In the genomic region with DNA sequence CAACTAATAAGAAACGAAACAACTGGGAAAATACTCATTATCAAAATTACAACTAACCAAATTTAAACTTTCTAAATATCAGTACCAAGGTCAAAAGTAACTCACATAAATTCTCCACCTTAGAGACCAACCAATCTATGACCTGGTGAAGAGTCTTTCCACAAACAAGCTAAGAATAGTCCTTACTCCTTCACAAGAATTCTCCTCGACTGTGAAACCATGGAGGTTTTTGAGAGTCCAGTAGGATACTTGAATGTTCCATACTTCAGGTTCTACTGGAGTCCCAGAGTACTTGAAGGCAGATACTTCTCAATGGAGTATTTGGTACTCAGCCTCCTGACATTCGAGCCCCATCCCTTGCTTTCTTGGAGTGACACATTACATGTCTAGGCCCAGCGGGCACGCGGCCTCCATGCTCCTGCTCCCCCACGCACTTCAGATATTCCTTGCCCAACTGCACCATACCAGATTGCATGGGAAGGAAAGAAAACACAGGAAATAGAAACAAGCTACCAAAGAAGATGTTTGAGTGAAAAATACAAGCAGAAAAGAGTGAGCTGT, we compare ENCODE assay signal across 19 cellular contexts.
DNase-seq lines count a peak whose midpoint lies in the region; ATAC-seq and TF ChIP-seq lines count a peak whose summit lies in the region.
"Had no signal": no experiment of that assay in that cellular context is flagged by ENCODE, and none has a peak within 500 bp of the region (broad histone marks: within the 10 kb centered on the region; RNA-seq: fewer than 3 reads in every experiment).

No MANE protein-coding gene starts in this region.

- TF ChIP-seq RAD21 in IMR-90 (IDR thresholded peaks at IDR 0.05; ENCODE audit: low read length), result no peak

- H3K4me1 ChIP-seq in IMR-90 (ENCODE audit: control insufficient read depth, insufficient read depth, low read length), result peaks cover 28% of the 10 kb centered on the region

- H3K27me3 ChIP-seq in IMR-90 (ENCODE audit: control insufficient read depth, insufficient read depth, low read length), result no peaks in the 10 kb centered on the region
- H3K27me3 ChIP-seq: BLaER1 had no signal

- POLR2A ChIA-PET in IMR-90 (lab: Charles Lee; ENCODE audit: unreplicated experiment), result interaction anchor here (0.6 kb wide), 1 partner anchor 11 kb away, joined by 3 read pairs; no protein-coding TSS in a partner anchor

- peak overlapping the region; percentile 46; the same call in 1 of the 3 replicates for H2BK15ac ChIP-seq in IMR-90 (ENCODE audit: low read depth, low read length)

- dilution Hi-C loops in IMR-90 (cut with HindIII; ENCODE audit: low sequenced_read_pairs, unreplicated experiment), result no loop called here

- BruUV-seq in IMR-90 (replicated peaks; lab: Mats Ljungman, UMichigan), result no TSS peak

- peaks cover 53 to 75% of the 10 kb centered on the region in 2 experiments for H3K79me1 ChIP-seq in IMR-90 (ENCODE audit: low read depth in 1 of 2, low read length in 2 of 2)

- H4K5ac ChIP-seq in IMR-90 (ENCODE audit: low read depth, low read length), result peak overlapping the region; percentile 27

- 0 out of 2 replicates have a peak overlapping the region, but pooled peaks have one; percentile 24 for H3K23ac ChIP-seq in IMR-90 (ENCODE audit: low read depth, low read length)

- no peaks in the 10 kb centered on the region for H3K9me3 Mint-ChIP-seq in osteocyte (ENCODE audit: unreplicated experiment)
- H3K9me3 Mint-ChIP-seq in activated T-helper 2 cell treated with anti-CD3 and anti-CD28 coated beads, Interferon-gamma antibody, Interleukin-2, Interleukin-4, amounts not matched to agents 10 μg/mL and 5 μg/mL and 100 μg/mL, durations not matched to agents 14 hours and 24 hours and 36 hours, result no peaks in the 10 kb centered on the region
- H3K9me3 Mint-ChIP-seq: CD8-positive, alpha-beta T cell; H9 had no signal

- H3K14ac ChIP-seq in IMR-90 (replicated peaks; ENCODE audit: low read depth, low read length), result peak overlapping the region; percentile 82

- H2AK9ac ChIP-seq in IMR-90 (replicated peaks; ENCODE audit: low read depth, low read length, poor library complexity), result no peak overlapping the region

- H3K4me3 ChIP-seq in IMR-90 (ENCODE audit: insufficient read depth, low read depth, low read length), result no peak overlapping the region
- H3K4me3 ChIP-seq: BLaER1, GM23248 had no signal

- H3K9me1 ChIP-seq in IMR-90 (ENCODE audit: insufficient read depth, low read length), result peaks cover 27% of the 10 kb centered on the region

- DNase-seq in IMR-90 (no peak), osteocyte (ENCODE audit: extremely low spot score, unreplicated experiment) (peak; percentile 46), kidney glomerular epithelial cell (lab: John Stamatoyannopoulos, UW) (no peak), SIG-M5 treated with dmso at 0.1 percent for 504 hours (lab: John Stamatoyannopoulos, UW; ENCODE audit: unreplicated experiment) (no peak)
- DNase-seq in activated T-helper 2 cell treated with anti-CD3 and anti-CD28 coated beads, Interferon-gamma antibody, Interleukin-2, Interleukin-4, amounts not matched to agents 10 μg/mL and 5 μg/mL and 100 μg/mL, durations not matched to agents 14 hours and 24 hours and 36 hours (ENCODE audit: low spot score), result no peak
- DNase-seq: CD8-positive, alpha-beta T cell; DND-41; GM23248; H9; KBM-7; NCI-H1092 treated with DMSO at 0.1 percent for 48 hours; NCI-H1436 treated with DMSO at 0.1 percent for 48 hours; NCI-H2029 treated with DMSO at 0.1 percent for 48 hours; NCI-H2171 treated with DMSO at 0.1 percent for 48 hours; NCI-H524 treated with DMSO at 0.1 percent for 48 hours; Right ventricle myocardium superior had no signal

- no peak overlapping the region for H3K4me3 Mint-ChIP-seq in osteocyte (ENCODE audit: unreplicated experiment)
- no peak overlapping the region for H3K4me3 Mint-ChIP-seq in activated T-helper 2 cell treated with anti-CD3 and anti-CD28 coated beads, Interferon-gamma antibody, Interleukin-2, Interleukin-4, amounts not matched to agents 10 μg/mL and 5 μg/mL and 100 μg/mL, durations not matched to agents 14 hours and 24 hours and 36 hours (ENCODE audit: low read depth)
- H3K4me3 Mint-ChIP-seq: CD8-positive, alpha-beta T cell; H9 had no signal

- WGBS in IMR-90 (ENCODE audit: extremely low coverage in 2 of 2, insufficient read length in 1 of 2), 2 experiments, result no CpG with 5 or more reads among the region's 7 CpGs

- H4K20me1 ChIP-seq in IMR-90 (ENCODE audit: insufficient read depth, low read length), result peaks cover 6% of the 10 kb centered on the region; the same call in 1 of the 2 replicates
- H4K20me1 ChIP-seq: BLaER1 had no signal

- H4K91ac ChIP-seq in IMR-90 (ENCODE audit: insufficient read depth, low read depth, low read length), result peak overlapping the region; percentile 58; the same call in 1 of the 2 replicates

- no peak for TF ChIP-seq CTCF in IMR-90 (conservative IDR thresholded peaks at IDR 0.05; ENCODE audit: low read depth, low read length)
- TF ChIP-seq CTCF in VCaP (conservative IDR thresholded peaks at IDR 0.05), result no peak
- TF ChIP-seq CTCF in osteocyte (IDR thresholded peaks at IDR 0.05), result no peak

- H3K4me1 Mint-ChIP-seq in osteocyte (ENCODE audit: unreplicated experiment), result peaks cover 14% of the 10 kb centered on the region
- H3K4me1 Mint-ChIP-seq in activated T-helper 2 cell treated with anti-CD3 and anti-CD28 coated beads, Interferon-gamma antibody, Interleukin-2, Interleukin-4, amounts not matched to agents 10 μg/mL and 5 μg/mL and 100 μg/mL, durations not matched to agents 14 hours and 24 hours and 36 hours (ENCODE audit: low read depth), result peaks cover 2% of the 10 kb centered on the region

- peak overlapping the region; percentile 66 for H3K4ac ChIP-seq in IMR-90 (ENCODE audit: low read depth, low read length)

- no peaks in the 10 kb centered on the region for H3K27me3 Mint-ChIP-seq in osteocyte (ENCODE audit: unreplicated experiment)
- H3K27me3 Mint-ChIP-seq in activated T-helper 2 cell treated with anti-CD3 and anti-CD28 coated beads, Interferon-gamma antibody, Interleukin-2, Interleukin-4, amounts not matched to agents 10 μg/mL and 5 μg/mL and 100 μg/mL, durations not matched to agents 14 hours and 24 hours and 36 hours (ENCODE audit: low read depth), result no peaks in the 10 kb centered on the region

- H3K18ac ChIP-seq in IMR-90 (ENCODE audit: low read depth, low read length), result peak overlapping the region; percentile 11

- no peak for ATAC-seq in IMR-90 (ENCODE audit: low read depth)
- ATAC-seq in HG02763 (IDR thresholded peaks at IDR 0.05; ENCODE audit: unreplicated experiment), result no peak
- ATAC-seq: CD8-positive, alpha-beta T cell had no signal

- no peaks in the 10 kb centered on the region for H3K36me3 Mint-ChIP-seq in osteocyte (ENCODE audit: unreplicated experiment)
- no peaks in the 10 kb centered on the region for H3K36me3 Mint-ChIP-seq in activated T-helper 2 cell treated with anti-CD3 and anti-CD28 coated beads, Interferon-gamma antibody, Interleukin-2, Interleukin-4, amounts not matched to agents 10 μg/mL and 5 μg/mL and 100 μg/mL, durations not matched to agents 14 hours and 24 hours and 36 hours (ENCODE audit: low read depth)

- no peak overlapping the region for H2AFZ ChIP-seq in IMR-90 (replicated peaks; ENCODE audit: low read length, poor library complexity)
- H2AFZ ChIP-seq: GM23248 had no signal

- H2AK5ac ChIP-seq in IMR-90 (ENCODE audit: low read depth, low read length), result peak overlapping the region; percentile 87

- in situ Hi-C loops in IMR-90 (cut with MboI; ENCODE audit: low sequenced_read_pairs), result no loop called here

- peak overlapping the region; percentile 47 for H2BK120ac ChIP-seq in IMR-90 (ENCODE audit: low read depth, low read length)

- TF ChIP-seq POLR2A in IMR-90 (IDR thresholded peaks at IDR 0.05; ENCODE audit: low read depth, low read length), result no peak

- no peaks in the 10 kb centered on the region for H3K9me3 ChIP-seq in IMR-90 (ENCODE audit: control insufficient read depth, insufficient read depth, low read length)
- H3K9me3 ChIP-seq: BLaER1 had no signal

- H3K36me3 ChIP-seq in IMR-90 (ENCODE audit: control insufficient read depth, insufficient read depth, low read length), result peaks cover 21% of the 10 kb centered on the region

- peak overlapping the region; percentile 38; the same call in 1 of the 2 replicates for H2BK20ac ChIP-seq in IMR-90 (ENCODE audit: low read depth, low read length)

- peak overlapping the region; percentile 72; the same call in 1 of the 2 replicates for H3K27ac ChIP-seq in IMR-90 (ENCODE audit: insufficient read depth, low read length)
- peak overlapping the region; percentile 11; the same call in 1 of the 2 replicates for H3K27ac ChIP-seq in VCaP
- H3K27ac ChIP-seq: BLaER1, GM23248 had no signal

- no peak overlapping the region for H2BK5ac ChIP-seq in IMR-90 (ENCODE audit: low read depth, low read length, poor library complexity, severe bottlenecking)

- no peak overlapping the region for H3K9ac ChIP-seq in IMR-90 (ENCODE audit: low read depth, low read length)
- H3K9ac ChIP-seq: BLaER1, GM23248 had no signal

- no peak overlapping the region for H3K27ac Mint-ChIP-seq in osteocyte (ENCODE audit: unreplicated experiment)
- no peak overlapping the region for H3K27ac Mint-ChIP-seq in activated T-helper 2 cell treated with anti-CD3 and anti-CD28 coated beads, Interferon-gamma antibody, Interleukin-2, Interleukin-4, amounts not matched to agents 10 μg/mL and 5 μg/mL and 100 μg/mL, durations not matched to agents 14 hours and 24 hours and 36 hours
- H3K27ac Mint-ChIP-seq: CD8-positive, alpha-beta T cell; H9 had no signal

- CTCF ChIA-PET in IMR-90 (lab: Yijun Ruan, JAX), result no interaction called here

- H3K56ac ChIP-seq in IMR-90 (ENCODE audit: extremely low read depth, insufficient read depth, low read length), result no peak overlapping the region

- H3K4me2 ChIP-seq in IMR-90 (ENCODE audit: low read depth, low read length), result no peak overlapping the region
- H3K4me2 ChIP-seq: BLaER1 had no signal

- intact Hi-C loops in IMR-90 (cut with micrococcal nuclease), result no loop called here
- intact Hi-C loops in activated T-helper 2 cell treated with anti-CD3 and anti-CD28 coated beads, Interferon-gamma antibody, Interleukin-2, Interleukin-4, amounts not matched to agents 10 μg/mL and 5 μg/mL and 100 μg/mL, durations not matched to agents 14 hours and 24 hours and 36 hours (cut with micrococcal nuclease), result no loop called here

- H4K8ac ChIP-seq in IMR-90 (ENCODE audit: low read depth in 2 of 2, low read length in 2 of 2), result peak overlapping the region in 1 of 2 experiments; percentile 73; a peak in 1 of 4 replicates

TF ChIP-seq in IMR-90, 13 proteins besides CTCF, POLR2A, EP300 and RAD21 (continues in another document):
- no peak for TF ChIP-seq RCOR1 (IDR thresholded peaks at IDR 0.05; ENCODE audit: insufficient replicate concordance, low read length)
- no peak for TF ChIP-seq NFE2L2 (IDR thresholded peaks at IDR 0.05; ENCODE audit: low read depth, low read length)
- TF ChIP-seq CHD1 (IDR thresholded peaks at IDR 0.05; ENCODE audit: low read depth, low read length), result no peak
- no peak for TF ChIP-seq SMC3 (IDR thresholded peaks at IDR 0.05; ENCODE audit: low read depth, low read length)
